In genomic region chr12:52249041-52249461, GRCh38 we compare ENCODE assay signal across 16 cellular contexts. TPM values are rescaled to one million over a fixed set of nuclear protein-coding genes. Genes with fewer than 3 reads are reported as not detected.
A peak's percentile ranks its signal among the peaks of the same experiment; 100 is the strongest.
DNase-seq lines count a peak whose midpoint lies in the region; ATAC-seq and TF ChIP-seq lines count a peak whose summit lies in the region.
"Had no signal": no experiment of that assay in that cellular context is flagged by ENCODE, and none has a peak within 500 bp of the region (broad histone marks: within the 10 kb centered on the region; RNA-seq: fewer than 3 reads in every experiment).

No MANE protein-coding gene starts in this region.

- no peaks in the 10 kb centered on the region for H3K9me3 ChIP-seq in MG63
- H3K9me3 ChIP-seq in skeletal muscle satellite cell (replicated peaks; ENCODE audit: low read length), result no peaks in the 10 kb centered on the region

- no peak for TF ChIP-seq CTCF in omental fat pad (IDR thresholded peaks at IDR 0.05)

- H3K27me3 ChIP-seq in MG63 (no peaks in the 10 kb centered on the region), skeletal muscle satellite cell (ENCODE audit: control insufficient read depth, insufficient read depth, low read length) (no peaks in the 10 kb centered on the region)

- ATAC-seq in omental fat pad (ENCODE audit: low FRiP score) (no peak), GM18861 (IDR thresholded peaks at IDR 0.05; ENCODE audit: unreplicated experiment) (no peak)
- ATAC-seq: stimulated activated naive CD8-positive, alpha-beta T cell treated with anti-CD3 and anti-CD28 coated beads, Interleukin-15, Interleukin-2, amounts not matched to agents 100 U/mL and 50 U/mL, for 24 hours had no signal

- peaks cover 56% of the 10 kb centered on the region for H3K4me1 ChIP-seq in skeletal muscle satellite cell (ENCODE audit: control insufficient read depth, insufficient read depth, low read length)

- H3K36me3 ChIP-seq in MG63, result peaks cover 46% of the 10 kb centered on the region
- no peaks in the 10 kb centered on the region for H3K36me3 ChIP-seq in skeletal muscle satellite cell (ENCODE audit: insufficient read depth, low read length)

- peak overlapping the region; percentile 23 for H3K4me3 ChIP-seq in MG63
- no peak overlapping the region for H3K4me3 ChIP-seq in skeletal muscle satellite cell (ENCODE audit: low read length)

- DNase-seq in MG63, result peak; percentile 95
- peak in 49 of 58 donors; percentile 11 to 84 (median 57) for DNase-seq in anterior cingulate cortex (lab: John Stamatoyannopoulos, UW)
- DNase-seq in islet precursor cell, result peak; percentile 56
- DNase-seq in omental fat pad (ENCODE audit: low spot score), result no peak
- DNase-seq in NCI-H226, result no peak
- no peak for DNase-seq in stimulated activated CD4-positive, alpha-beta T cell treated with anti-CD3 and anti-CD28 coated beads, Interleukin-2, amount 100 ng/mL, for 24 hours
- DNase-seq: activated CD8-positive, alpha-beta memory T cell treated with anti-CD3 and anti-CD28 coated beads, Interleukin-2, amount 50 U/mL, for 4 hours; central memory CD4-positive, alpha-beta T cell; DMS153; foreskin melanocyte; NCI-H526 treated with DMSO at 0.1 percent for 48 hours; stimulated activated naive CD8-positive, alpha-beta T cell treated with anti-CD3 and anti-CD28 coated beads, Interleukin-15, Interleukin-2, amounts not matched to agents 100 U/mL and 50 U/mL, for 24 hours had no signal

- H3K4me2 ChIP-seq in skeletal muscle satellite cell (ENCODE audit: low read length), result peak overlapping the region; percentile 16

- peak overlapping the region; percentile 48 for H3K9ac ChIP-seq in skeletal muscle satellite cell (ENCODE audit: low read depth, low read length)

RNA-seq across cellular contexts. Expression of gene KRT7, which starts 16.0 kb away (rescaled TPM):
- total RNA-seq in MG63 (2014; rRNA removed; shearing (Covaris generic); ENCODE audit: low replicate concordance), result 163 and 302 TPM in 2 replicates
- 2.3 and 12.5 TPM in 2 replicates for total RNA-seq in skeletal muscle satellite cell (2012; rRNA removed)
- total RNA-seq in omental fat pad, result 100 to 1,000 TPM in 3 of 4 donors, 1 to 10 TPM in 1; 2.5 to 248 (median 111) TPM
- total RNA-seq: mononuclear cell had no signal

RNA-seq across cellular contexts. Expression of gene KRT86, which starts 25.4 kb away (rescaled TPM):
- total RNA-seq in MG63 (2014; rRNA removed; shearing (Covaris generic); ENCODE audit: low replicate concordance), result 13.3 and 13.6 TPM in 2 replicates
- 0.22 TPM in 1 of 2 replicates, not detected in the other for total RNA-seq in skeletal muscle satellite cell (2012; rRNA removed)
- total RNA-seq in omental fat pad, result under 1 TPM in 1 of 4 donors, not detected in 3; 0.37 TPM

RNA-seq across cellular contexts. Expression of gene KRT81, which starts 42.3 kb away (rescaled TPM):
- 2.2 and 3.8 TPM in 2 replicates for total RNA-seq in MG63 (2014; rRNA removed; shearing (Covaris generic); ENCODE audit: low replicate concordance)
- under 0.01 TPM in 1 of 2 replicates, not detected in the other for total RNA-seq in skeletal muscle satellite cell (2012; rRNA removed)
- total RNA-seq in omental fat pad, result not detected
- total RNA-seq: mononuclear cell; T-helper 1 cell treated with Interleukin-12 subunit alpha and Interleukin-12 subunit beta and Interleukin-4 antibody, amounts not matched to agents 30 ng/mL and 1 ng/mL, for 36 hours had no signal

RNA-seq across cellular contexts. Expression of gene KRT80, which starts 57.2 kb away (rescaled TPM):
- 12.0 and 18.2 TPM in 2 replicates for total RNA-seq in MG63 (2014; rRNA removed; shearing (Covaris generic); ENCODE audit: low replicate concordance)
- total RNA-seq in skeletal muscle satellite cell (2012; rRNA removed), result under 0.01 and 1.5 TPM in 2 replicates
- 1 to 10 TPM in 1 of 4 donors, under 1 TPM in 2, not detected in 1; 0.37 to 5.5 (median 0.75) TPM for total RNA-seq in omental fat pad
- total RNA-seq: mononuclear cell; T-helper 1 cell treated with Interleukin-12 subunit alpha and Interleukin-12 subunit beta and Interleukin-4 antibody, amounts not matched to agents 30 ng/mL and 1 ng/mL, for 36 hours had no signal

Comparison
In these comparisons a context has a peak if more than half of its experiments do, and no peak if none do; other contexts are left out.
1. DNase-seq: peak in MG63 (single experiment), anterior cingulate cortex (49 of 58) and islet precursor cell (single experiment); none in omental fat pad (single experiment), NCI-H226 (single experiment) and stimulated activated CD4-positive, alpha-beta T cell treated with anti-CD3 and anti-CD28 coated beads, Interleukin-2, amount 100 ng/mL, for 24 hours (0 of 2).